21 cellular contexts compared by ENCODE assay signal in the genomic region with DNA sequence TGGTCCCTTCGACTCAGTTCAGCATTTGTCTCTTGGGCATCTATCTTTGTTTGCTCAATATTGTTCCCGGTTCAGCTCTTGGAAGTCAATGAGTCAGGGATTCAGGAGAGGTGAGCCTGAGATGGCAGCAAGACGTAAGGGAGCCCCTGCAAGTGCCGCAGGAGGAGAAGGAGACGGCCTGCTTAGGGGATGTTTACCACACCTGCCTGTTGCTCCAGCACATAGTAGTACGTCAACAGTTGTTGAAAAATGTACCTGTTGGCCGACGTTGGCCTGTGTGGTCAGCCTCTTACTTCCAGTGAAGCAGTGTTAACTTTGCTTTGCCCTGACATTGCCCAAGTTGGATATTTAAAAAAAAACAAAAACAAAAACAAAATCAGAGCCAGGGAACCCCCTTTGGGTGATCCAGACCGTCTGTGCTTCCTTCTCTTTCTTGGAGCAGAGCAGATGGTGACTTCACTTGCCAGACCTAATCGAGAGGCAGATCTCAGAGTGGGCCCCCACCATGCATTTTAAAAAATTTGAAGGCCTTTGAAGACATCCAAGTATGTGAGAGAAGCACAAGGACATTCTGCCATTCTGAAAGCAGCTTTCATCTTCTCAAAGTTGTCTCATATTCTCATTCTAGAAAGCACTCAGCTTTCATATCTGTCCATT.
"Had no signal": no experiment of that assay in that cellular context is flagged by ENCODE, and none has a peak within 500 bp of the region (broad histone marks: within the 10 kb centered on the region; RNA-seq: fewer than 3 reads in every experiment).

No MANE protein-coding gene starts in this region.

- H3K4me1 ChIP-seq: gastrocnemius medialis, pancreas, psoas muscle, sigmoid colon, vagina had no signal

- H3K36me3 ChIP-seq: gastrocnemius medialis, pancreas, sigmoid colon, vagina had no signal

- DNase-seq: activated CD4-positive, alpha-beta memory T cell treated with anti-CD3 and anti-CD28 coated beads, Interleukin-2, amount 10 ng/mL, durations not matched to agents 7 days and 5 days; activated CD4-positive, alpha-beta T cell treated with anti-CD3 and anti-CD28 coated beads for 1 hour; activated CD4-positive, alpha-beta T cell treated with anti-CD3 and anti-CD28 coated beads, Interleukin-2, amount 10 ng/mL, durations not matched to agents 7 days and 5 days; activated naive CD8-positive, alpha-beta T cell treated with anti-CD3 and anti-CD28 coated beads, Interleukin-2, amount 50 U/mL, for 24 hours; activated T-cell treated with anti-CD3 and anti-CD28 coated beads, Interleukin-2, amount 50 U/mL, for 48 hours; amygdala; effector CD4-positive, alpha-beta T cell; gastrocnemius medialis; islet precursor cell; left ventricle myocardium superior; mucosa of descending colon; pancreas; psoas muscle; sigmoid colon; small intestine; stimulated activated CD4-positive, alpha-beta T cell treated with anti-CD3 and anti-CD28 coated beads, Interleukin-4, amount 100 ng/mL, for 24 hours; stimulated activated naive CD8-positive, alpha-beta T cell treated with anti-CD3 and anti-CD28 coated beads, Interleukin-15, amount 100 ng/mL, for 72 hours; T-helper 9 cell had no signal

- H3K4me3 ChIP-seq: gastrocnemius medialis, hepatocyte, mucosa of descending colon, pancreas, psoas muscle, sigmoid colon, vagina had no signal

- H3K27ac ChIP-seq: epithelial cell of prostate, gastrocnemius medialis, hepatocyte, pancreas, psoas muscle, sigmoid colon, vagina had no signal

- H2AFZ ChIP-seq: hepatocyte had no signal

- H3K4me2 ChIP-seq: hepatocyte had no signal

- H3K9me3 ChIP-seq: gastrocnemius medialis, mucosa of descending colon, pancreas, psoas muscle, sigmoid colon, vagina had no signal

- H3K27me3 ChIP-seq: gastrocnemius medialis, hepatocyte, pancreas, sigmoid colon, vagina had no signal
